ENCODE assay signal across 13 cellular contexts in genomic region chr9:135534192-135534711, GRCh38. TPM values are rescaled to one million over a fixed set of nuclear protein-coding genes. Genes with fewer than 3 reads are reported as not detected.
DNase-seq lines count a peak whose midpoint lies in the region; ATAC-seq and TF ChIP-seq lines count a peak whose summit lies in the region.
"Not testable (repeated sequence)": the region's sequence is repeated elsewhere in the genome, so short reads cannot be mapped to it uniquely, and the experiment has no call there.
"Had no signal": no experiment of that assay in that cellular context is flagged by ENCODE, and none has a peak within 500 bp of the region (broad histone marks: within the 10 kb centered on the region; RNA-seq: fewer than 3 reads in every experiment).

No MANE protein-coding gene starts in this region.

- not testable (repeated sequence) for H3K4me3 Mint-ChIP-seq in GM23338, WTC11, natural killer cell
- peak overlapping the region; percentile 25 for H3K4me3 Mint-ChIP-seq in chondrocyte (ENCODE audit: unreplicated experiment)

- H3K9me3 Mint-ChIP-seq in GM23338; WTC11; chondrocyte (ENCODE audit: low read depth); natural killer cell: not testable (repeated sequence)

- H3K27ac ChIP-seq in GM23338 (ENCODE audit: low read depth); cardiac muscle cell; sigmoid colon: not testable (repeated sequence)

- not testable (repeated sequence) for H3K27ac Mint-ChIP-seq in GM23338, WTC11, natural killer cell
- H3K27ac Mint-ChIP-seq in chondrocyte (ENCODE audit: unreplicated experiment): peak overlapping the region; percentile 73

- WGBS in sigmoid colon, 2 donors: 12 to 27% methylated on average over 10 of the region's 10 CpGs

- H3K4me1 ChIP-seq in GM23338 (ENCODE audit: insufficient read depth); cardiac muscle cell (ENCODE audit: low read depth); sigmoid colon: not testable (repeated sequence)

- H3K9me2 ChIP-seq in GM23338 (ENCODE audit: insufficient read depth): not testable (repeated sequence)

- H2AFZ ChIP-seq in GM23338: not testable (repeated sequence)

- POLR2A ChIA-PET in WTC11 (lab: Charles Lee): not testable (repeated sequence)

- not testable (repeated sequence) for H3K27me3 ChIP-seq in GM23338 (ENCODE audit: insufficient read depth); cardiac muscle cell
- H3K27me3 ChIP-seq in sigmoid colon: peaks cover 0 to 21% (median 0%) of the 10 kb centered on the region in 3 donors

- ATAC-seq in GM23338 (peak; percentile 93), WTC11 (peak; percentile 81)
- not testable (repeated sequence) for ATAC-seq in natural killer cell

- not testable (repeated sequence) for H3K4me3 ChIP-seq in AG10803 (ENCODE audit: low read length); GM23338; cardiac muscle cell; sigmoid colon

- not testable (repeated sequence) for H3K36me3 ChIP-seq in GM23338 (ENCODE audit: insufficient read depth); cardiac muscle cell; sigmoid colon

- H3F3A ChIP-seq in GM23338 (replicated peaks; ENCODE audit: low read depth): not testable (repeated sequence)

- not testable (repeated sequence) for TF ChIP-seq POLR2A in sigmoid colon (IDR thresholded peaks at IDR 0.05)

- H3K4me2 ChIP-seq in GM23338: not testable (repeated sequence)

- not testable (repeated sequence) for TF ChIP-seq EP300 in sigmoid colon (IDR thresholded peaks at IDR 0.05)

- H3K79me2 ChIP-seq in GM23338 (replicated peaks; ENCODE audit: insufficient read depth): not testable (repeated sequence)

- DNase-seq in AG10803 (ENCODE audit: low read depth) (peak; percentile 36), GM23338 (ENCODE audit: low spot score) (peak; percentile 38), cardiac muscle cell (ENCODE audit: low read depth in 1 of 2, low spot score in 1 of 2) (peak; percentile 10 to 33), islet precursor cell (peak; percentile 91), natural killer cell (peak; percentile 0), sigmoid colon (peak; percentile 20)
- DNase-seq in WTC11 (ENCODE audit: low spot score); chondrocyte (ENCODE audit: low spot score): not testable (repeated sequence)

- not testable (repeated sequence) for H3K4me1 Mint-ChIP-seq in GM23338, natural killer cell
- H3K4me1 Mint-ChIP-seq in WTC11: peaks cover 10% of the 10 kb centered on the region
- H3K4me1 Mint-ChIP-seq in chondrocyte (ENCODE audit: low read depth): peaks cover 35% of the 10 kb centered on the region

- CTCF ChIA-PET in WTC11 (lab: Charles Lee): interaction anchor here (0.8 kb wide), 1 partner anchor 29 kb away, joined by 3 read pairs; no protein-coding TSS in a partner anchor

- not testable (repeated sequence) for H3K27me3 Mint-ChIP-seq in GM23338 (ENCODE audit: insufficient read depth, low read depth, poor library complexity); WTC11 (ENCODE audit: low read depth)
- H3K27me3 Mint-ChIP-seq in chondrocyte (ENCODE audit: low read depth) (peaks cover 16% of the 10 kb centered on the region), natural killer cell (ENCODE audit: low read depth in 2 of 2) (peaks cover 19 to 27% of the 10 kb centered on the region in 2 donors)

- not testable (repeated sequence) for H3K9me3 ChIP-seq in cardiac muscle cell (ENCODE audit: low read depth); sigmoid colon

- H3K36me3 Mint-ChIP-seq in GM23338 (ENCODE audit: low read depth); WTC11; chondrocyte (ENCODE audit: low read depth); natural killer cell: not testable (repeated sequence)

- H4K20me1 ChIP-seq in GM23338 (replicated peaks; ENCODE audit: insufficient read depth): not testable (repeated sequence)

- intact Hi-C loops in natural killer cell (cut with micrococcal nuclease); sigmoid colon (cut with DNase I): not testable (repeated sequence)

- not testable (repeated sequence) for TF ChIP-seq CTCF in AG10803 (conservative IDR thresholded peaks at IDR 0.05; ENCODE audit: low read length); GM23338 (conservative IDR thresholded peaks at IDR 0.05; ENCODE audit: low read depth in 2 of 2); WTC11 (IDR thresholded peaks at IDR 0.05); chondrocyte (IDR thresholded peaks at IDR 0.05); cardiac muscle cell (IDR thresholded peaks at IDR 0.05; ENCODE audit: low read depth, low read length); natural killer cell (IDR thresholded peaks at IDR 0.05); sigmoid colon (IDR thresholded peaks at IDR 0.05)

RNA-seq across cellular contexts. Expression of gene OBP2A, which starts 11.7 kb away (rescaled TPM):
- total RNA-seq in GM23338 (2014; rRNA removed; shearing (Covaris generic)): not detected in 2 replicates
- polyA plus RNA-seq in GM23338 (2016; fragmentation: Nextera tagmentation; extraction: Ambion mirVana): not detected in 2 replicates
- total RNA-seq in WTC11 (2021): not detected in 3 replicates
- total RNA-seq in chondrocyte: 0.50 TPM in 1 of 3 replicates, not detected in the others
- 0.53 TPM in 1 of 2 replicates, not detected in the other for total RNA-seq in cardiac muscle cell
- not detected in 2 replicates for polyA plus RNA-seq in cardiac muscle cell
- not detected for total RNA-seq in natural killer cell
- total RNA-seq in sigmoid colon: not detected
- polyA plus RNA-seq in sigmoid colon: not detected
- total RNA-seq: H9, MCF 10A, OCI-LY7, Right ventricle myocardium superior had no signal
- polyA plus RNA-seq: AG04450 had no signal

RNA-seq across cellular contexts. Expression of gene LCN1, which starts 13.0 kb away (rescaled TPM):
- not detected in 2 replicates for total RNA-seq in GM23338 (2014; rRNA removed; shearing (Covaris generic))
- polyA plus RNA-seq in GM23338 (2016; fragmentation: Nextera tagmentation; extraction: Ambion mirVana) (0.27 TPM in 1 of 2 replicates, not detected in the other), cardiac muscle cell (0.37 and 1.2 TPM in 2 replicates), sigmoid colon (under 1 TPM in 1 of 3 donors, not detected in 2; 0.10 TPM)
- total RNA-seq in WTC11 (2021) (not detected in 3 replicates), chondrocyte (0.60 TPM in 1 of 3 replicates, not detected in the others), cardiac muscle cell (not detected in 2 replicates), natural killer cell (not detected), sigmoid colon (not detected)
- total RNA-seq: H9, MCF 10A, OCI-LY7, Right ventricle myocardium superior had no signal
- polyA plus RNA-seq: AG04450 had no signal

RNA-seq across cellular contexts. Expression of gene PAEP, which starts 27.3 kb away (rescaled TPM):
- total RNA-seq in GM23338 (2014; rRNA removed; shearing (Covaris generic)): not detected in 2 replicates
- polyA plus RNA-seq in GM23338 (2016; fragmentation: Nextera tagmentation; extraction: Ambion mirVana): not detected in 2 replicates
- total RNA-seq in WTC11 (2021): not detected in 3 replicates
- not detected in 3 replicates for total RNA-seq in chondrocyte
- total RNA-seq in cardiac muscle cell: not detected in 2 replicates
- not detected in 2 replicates for polyA plus RNA-seq in cardiac muscle cell
- not detected for total RNA-seq in natural killer cell
- not detected for total RNA-seq in sigmoid colon
- polyA plus RNA-seq in sigmoid colon: not detected
- total RNA-seq: H9, MCF 10A, OCI-LY7, Right ventricle myocardium superior had no signal
- polyA plus RNA-seq: AG04450 had no signal

RNA-seq across cellular contexts. Expression of gene MRPS2, which starts 33.8 kb away (rescaled TPM):
- total RNA-seq in GM23338 (2014; rRNA removed; shearing (Covaris generic)): 96.5 and 116 TPM in 2 replicates
- polyA plus RNA-seq in GM23338 (2016; fragmentation: Nextera tagmentation; extraction: Ambion mirVana): 83.2 and 86.6 TPM in 2 replicates
- total RNA-seq in WTC11 (2021): 74.2 to 78.0 TPM (median 77.6 TPM) in 3 replicates
- total RNA-seq in chondrocyte: 22.7 to 24.6 TPM (median 24.4 TPM) in 3 replicates
- 64.7 and 76.2 TPM in 2 replicates for total RNA-seq in cardiac muscle cell
- 79.9 and 103 TPM in 2 replicates for polyA plus RNA-seq in cardiac muscle cell
- 10 to 100 TPM; 15.6 to 26.7 (median 24.7) TPM for total RNA-seq in natural killer cell
- 10 to 100 TPM; 30.0 to 38.0 (median 36.4) TPM for total RNA-seq in sigmoid colon
- polyA plus RNA-seq in sigmoid colon: 10 to 100 TPM; 36.5 to 61.6 (median 37.8) TPM

RNA-seq across cellular contexts. Expression of gene PPP1R26, which starts 54.7 kb away (rescaled TPM):
- total RNA-seq in GM23338 (2014; rRNA removed; shearing (Covaris generic)): 44.4 and 49.8 TPM in 2 replicates
- polyA plus RNA-seq in GM23338 (2016; fragmentation: Nextera tagmentation; extraction: Ambion mirVana) (10.7 and 11.4 TPM in 2 replicates), cardiac muscle cell (25.9 and 33.7 TPM in 2 replicates), sigmoid colon (10 to 100 TPM in 1 of 3 donors, 1 to 10 TPM in 2; 4.8 to 10.9 (median 5.3) TPM)
- total RNA-seq in WTC11 (2021) (36.2 to 44.4 TPM (median 37.4 TPM) in 3 replicates), chondrocyte (9.1 to 19.6 TPM (median 19.5 TPM) in 3 replicates), cardiac muscle cell (43.1 and 62.2 TPM in 2 replicates), natural killer cell (1 to 10 TPM; 3.2 to 5.3 (median 3.6) TPM), sigmoid colon (10 to 100 TPM in 1 of 4 donors, 1 to 10 TPM in 3; 8.8 to 12.7 (median 9.8) TPM)
